ENCODE assay signal across 6 cellular contexts in genomic region chr20:63941282-63942060, GRCh38. TPM values are rescaled to one million over a fixed set of nuclear protein-coding genes. Genes with fewer than 3 reads are reported as not detected.
A peak's percentile ranks its signal among the peaks of the same experiment; 100 is the strongest.
DNase-seq lines count a peak whose midpoint lies in the region; ATAC-seq, FAIRE-seq and TF ChIP-seq lines count a peak whose summit lies in the region.

No MANE protein-coding gene starts in this region.

- H3K27ac ChIP-seq in heart right ventricle, result peak overlapping the region in 9 of 10 donors; percentile 1 to 79 (median 50)
- H3K27ac ChIP-seq in vagina, result peak overlapping the region; percentile 44

- ATAC-seq in GM21737 (IDR thresholded peaks at IDR 0.05; ENCODE audit: unreplicated experiment), result peak; percentile 48
- peak in 5 of 8 donors; percentile 2 to 23 (median 18) for ATAC-seq in heart right ventricle

- H3K9me3 ChIP-seq in heart right ventricle (no peaks in the 10 kb centered on the region), vagina (no peaks in the 10 kb centered on the region)

- H3K27me3 ChIP-seq in heart right ventricle (no peaks in the 10 kb centered on the region), vagina (no peaks in the 10 kb centered on the region)

- H3K4me1 ChIP-seq in heart right ventricle (peaks cover 11 to 41% (median 32%) of the 10 kb centered on the region in 9 donors), vagina (peaks cover 26% of the 10 kb centered on the region)

- 73 to 76% methylated on average over 33 to 35 of the region's 37 CpGs for WGBS in heart right ventricle, 2 donors

- H3K36me3 ChIP-seq in heart right ventricle, result peaks cover 0 to 86% (median 54%) of the 10 kb centered on the region in 9 donors
- H3K36me3 ChIP-seq in vagina, result peaks cover 0 to 71% of the 10 kb centered on the region in 2 donors

- intact Hi-C loops in heart right ventricle (cut with DNase I), result no loop called here
- intact Hi-C loops in vagina (cut with DNase I), result no loop called here

- H3K4me3 ChIP-seq in heart right ventricle, result no peak overlapping the region
- H3K4me3 ChIP-seq in vagina, result no peak overlapping the region

- no peak for TF ChIP-seq CTCF in heart right ventricle (IDR thresholded peaks at IDR 0.05)
- no peak for TF ChIP-seq CTCF in vagina (IDR thresholded peaks at IDR 0.05)

- no peak for TF ChIP-seq POLR2A in vagina (IDR thresholded peaks at IDR 0.05)

- peak; percentile 43 for DNase-seq in activated CD4-positive, alpha-beta T cell treated with anti-CD3 and anti-CD28 coated beads, Interleukin-2, amount 50 U/mL, for 4 hours
- DNase-seq in heart right ventricle (peak; percentile 50 to 58), vagina (ENCODE audit: extremely low spot score in 2 of 2) (no peak), RCC 7860 (ENCODE audit: low spot score) (no peak), AG08396 (ENCODE audit: low spot score) (no peak)

- FAIRE-seq in RCC 7860 (lab: Jason Lieb, UNC), result no peak

RNA-seq across cellular contexts. Expression of gene UCKL1, which starts 14.7 kb away (rescaled TPM):
- total RNA-seq in heart right ventricle (10 to 100 TPM; 27.3 to 70.4 (median 39.0) TPM), vagina (50.1 TPM)
- polyA plus RNA-seq in heart right ventricle, result 100 to 1,000 TPM in 1 of 2 donors, 10 to 100 TPM in 1; 36.3 to 130 TPM

RNA-seq across cellular contexts. Expression of gene ZNF512B, which starts 28.3 kb away (rescaled TPM):
- total RNA-seq in heart right ventricle (10 to 100 TPM; 11.1 to 14.8 (median 13.7) TPM), vagina (10.3 TPM)
- polyA plus RNA-seq in heart right ventricle, result 10 to 100 TPM in 1 of 2 donors, 1 to 10 TPM in 1; 4.6 to 11.8 TPM

RNA-seq across cellular contexts. Expression of gene SAMD10, which starts 38.0 kb away (rescaled TPM):
- 1 to 10 TPM; 3.4 to 8.4 (median 4.0) TPM for total RNA-seq in heart right ventricle
- polyA plus RNA-seq in heart right ventricle, result 1 to 10 TPM; 3.9 to 8.8 TPM
- 11.8 TPM for total RNA-seq in vagina

RNA-seq across cellular contexts. Expression of gene PRPF6, which starts 39.5 kb away (rescaled TPM):
- total RNA-seq in heart right ventricle, result 10 to 100 TPM; 43.8 to 53.6 (median 48.1) TPM
- 10 to 100 TPM; 27.8 to 48.4 TPM for polyA plus RNA-seq in heart right ventricle
- 50.6 TPM for total RNA-seq in vagina

RNA-seq across cellular contexts. Expression of gene DNAJC5, which starts 46.5 kb away (rescaled TPM):
- total RNA-seq in heart right ventricle (10 to 100 TPM; 32.8 to 52.2 (median 38.5) TPM), vagina (25.8 TPM)
- 10 to 100 TPM; 19.5 to 23.8 TPM for polyA plus RNA-seq in heart right ventricle

Comparison
In these comparisons a context has a peak if more than half of its experiments do, and no peak if none do; other contexts are left out.
1. DNase-seq: peak in activated CD4-positive, alpha-beta T cell treated with anti-CD3 and anti-CD28 coated beads, Interleukin-2, amount 50 U/mL, for 4 hours (2 of 2) and heart right ventricle (2 of 2); none in vagina (0 of 2), RCC 7860 (single experiment) and AG08396 (single experiment).